ENCODE assay signal across 8 cellular contexts in the genomic region with DNA sequence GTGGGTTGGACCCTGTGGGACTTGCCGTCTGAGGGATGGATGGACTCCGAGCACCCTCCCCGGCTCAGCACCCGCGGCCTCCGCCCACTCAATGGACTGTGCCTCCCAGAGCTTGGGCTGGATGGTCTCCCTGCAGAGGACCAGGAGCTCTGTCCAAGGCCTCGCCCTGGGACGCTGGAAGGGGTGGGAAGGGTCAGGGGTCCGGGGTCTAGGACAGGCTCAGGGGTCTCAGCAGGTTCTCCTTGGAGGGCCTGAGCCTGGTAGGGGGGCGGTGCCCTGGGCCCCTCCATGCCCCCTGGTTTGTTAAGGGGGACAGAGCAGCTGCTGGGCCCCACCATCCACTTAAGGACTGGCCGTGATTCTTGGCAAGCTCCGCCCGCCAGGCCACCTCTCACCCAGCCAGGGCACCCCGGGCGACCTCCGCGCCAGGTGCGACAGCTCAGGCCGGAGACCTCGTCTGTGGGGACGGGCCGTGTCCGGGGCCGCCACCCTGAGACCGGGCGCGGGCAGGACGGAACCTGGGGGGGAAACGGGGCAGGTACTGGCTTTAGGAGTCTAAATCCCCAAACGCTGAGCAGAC. TPM values are rescaled to one million over a fixed set of nuclear protein-coding genes. Genes with fewer than 3 reads are reported as not detected.
DNase-seq lines count a peak whose midpoint lies in the region; ATAC-seq, FAIRE-seq and TF ChIP-seq lines count a peak whose summit lies in the region.

No MANE protein-coding gene starts in this region.

- TF ChIP-seq RAD21 in Ishikawa (IDR thresholded peaks at IDR 0.05; ENCODE audit: low read depth) = no peak

- H3K4me1 Mint-ChIP-seq in astrocyte (ENCODE audit: low read depth, unreplicated experiment) = peaks cover 4% of the 10 kb centered on the region

- H3K9ac ChIP-seq in astrocyte (ENCODE audit: low read length) (peak overlapping the region; percentile 88), keratinocyte (ENCODE audit: control insufficient read depth, extremely low read depth, insufficient read depth, low read length) (peak overlapping the region; percentile 87)

- H3K36me3 ChIP-seq in astrocyte (ENCODE audit: insufficient read depth, low read length) (peaks cover 8% of the 10 kb centered on the region), keratinocyte (ENCODE audit: control insufficient read depth in 2 of 2, extremely low read depth in 1 of 2, insufficient read depth in 2 of 2, low read length in 2 of 2) (peaks cover 0 to 5% of the 10 kb centered on the region in 2 experiments)

- H3K4me2 ChIP-seq in astrocyte (ENCODE audit: low read length) (peak overlapping the region; percentile 98), keratinocyte (ENCODE audit: control insufficient read depth, extremely low read depth, insufficient read depth, low read depth, low read length) (peak overlapping the region; percentile 84)

- H3K4me1 ChIP-seq in astrocyte (ENCODE audit: insufficient read depth, low read length) = peaks cover 17% of the 10 kb centered on the region
- peaks cover 20% of the 10 kb centered on the region for H3K4me1 ChIP-seq in keratinocyte (ENCODE audit: control insufficient read depth, extremely low read depth, insufficient read depth, low read length)

- H3K9me1 ChIP-seq in keratinocyte (ENCODE audit: control insufficient read depth, extremely low read depth, insufficient read depth, low read length) = no peaks in the 10 kb centered on the region

- H3K27me3 Mint-ChIP-seq in astrocyte (ENCODE audit: low read depth, unreplicated experiment) = peaks cover 6% of the 10 kb centered on the region

- FAIRE-seq in astrocyte (lab: Jason Lieb, UNC) (no peak), keratinocyte (lab: Jason Lieb, UNC) (no peak)

- H3K27ac Mint-ChIP-seq in astrocyte (ENCODE audit: unreplicated experiment) = no peak overlapping the region

- peak overlapping the region; percentile 74 for H3K4me3 Mint-ChIP-seq in astrocyte (ENCODE audit: unreplicated experiment)

- dilution Hi-C loops in keratinocyte (cut with MboI; ENCODE audit: extremely low pct_ligation_motif_present, low sequenced_read_pairs) = no loop called here

- H3K9me3 ChIP-seq in astrocyte (ENCODE audit: insufficient read depth, low read depth, low read length) (no peaks in the 10 kb centered on the region), keratinocyte (ENCODE audit: control insufficient read depth, low read depth, low read length) (no peaks in the 10 kb centered on the region)

- H2AFZ ChIP-seq in astrocyte (ENCODE audit: low read depth, low read length) (peak overlapping the region; percentile 63), keratinocyte (ENCODE audit: control insufficient read depth, low read length) (peak overlapping the region; percentile 22)

- H3K36me3 Mint-ChIP-seq in astrocyte (ENCODE audit: low read depth, unreplicated experiment) = peaks cover 7% of the 10 kb centered on the region

- H3K79me2 ChIP-seq in astrocyte (ENCODE audit: insufficient read depth, low read length) (peaks cover 20% of the 10 kb centered on the region), keratinocyte (ENCODE audit: control insufficient read depth, insufficient read depth, low read length) (peaks cover 16% of the 10 kb centered on the region)

- no peak for TF ChIP-seq EP300 in Ishikawa (IDR thresholded peaks at IDR 0.05; ENCODE audit: borderline replicate concordance)

- H3K9me3 Mint-ChIP-seq in astrocyte (ENCODE audit: unreplicated experiment) = no peaks in the 10 kb centered on the region

- H3K27ac ChIP-seq in astrocyte (ENCODE audit: low read depth, low read length) (peak overlapping the region; percentile 73), keratinocyte (ENCODE audit: control insufficient read depth, insufficient read depth, low read length) (peak overlapping the region; percentile 75)

- peak; percentile 32 for DNase-seq in ELR (ENCODE audit: low read depth)
- DNase-seq in astrocyte (ENCODE audit: low read depth) = peak; percentile 12
- DNase-seq in keratinocyte (ENCODE audit: low read depth, low spot score) = no peak
- peak; percentile 21 for DNase-seq in stimulated activated CD4-positive, alpha-beta T cell treated with anti-CD3 and anti-CD28 coated beads, Interleukin-4, amount 100 ng/mL, for 24 hours
- DNase-seq in mucosa of gallbladder (ENCODE audit: low spot score) = no peak
- no peak for DNase-seq in A172 (ENCODE audit: low spot score)

- H3K4me3 ChIP-seq in astrocyte (ENCODE audit: insufficient read depth, low read depth, low read length) (peak overlapping the region; percentile 78), keratinocyte (ENCODE audit: control insufficient read depth in 2 of 3, extremely low read depth in 1 of 3, insufficient read depth in 2 of 3, low read depth in 1 of 3, low read length in 3 of 3) (peak overlapping the region; percentile 75 to 83 (median 81))

- H3K27me3 ChIP-seq in astrocyte (ENCODE audit: insufficient read depth, low read length) = peaks cover 6% of the 10 kb centered on the region
- H3K27me3 ChIP-seq in keratinocyte (ENCODE audit: control insufficient read depth, extremely low read depth, insufficient read depth, low read length) = peaks cover 21% of the 10 kb centered on the region

- ATAC-seq in GM21528 (IDR thresholded peaks at IDR 0.05; ENCODE audit: low FRiP score, unreplicated experiment) = peak; percentile 24

- TF ChIP-seq CTCF in astrocyte (IDR thresholded peaks at IDR 0.05; ENCODE audit: insufficient read depth, low read depth, low read length) (no peak), keratinocyte (optimal IDR thresholded peaks at IDR 0.05 in 1 of 3, IDR thresholded peaks at IDR 0.05 in 1 of 3, conservative IDR thresholded peaks at IDR 0.05 in 1 of 3; ENCODE audit: extremely low read depth in 1 of 3, insufficient read depth in 2 of 3, low read length in 3 of 3) (no peak)

- peaks cover 28% of the 10 kb centered on the region for H4K20me1 ChIP-seq in astrocyte (ENCODE audit: insufficient read depth, low read length)
- no peaks in the 10 kb centered on the region for H4K20me1 ChIP-seq in keratinocyte (ENCODE audit: control insufficient read depth, extremely low read depth, insufficient read depth, low read length)

TF ChIP-seq in Ishikawa, 13 proteins besides CTCF, POLR2A, EP300 and RAD21:
- TF ChIP-seq EGR1 (IDR thresholded peaks at IDR 0.05) (peak; percentile 51), TCF12 (IDR thresholded peaks at IDR 0.05; ENCODE audit: low read depth) (no peak)

RNA-seq across cellular contexts. Expression of gene EXOC3, which starts 29.2 kb away (rescaled TPM):
- 36.7 and 37.9 TPM in 2 replicates for total RNA-seq in astrocyte
- polyA plus RNA-seq in keratinocyte = 13.6 to 14.4 TPM (median 14.2 TPM) in 3 replicates
- 28.9 TPM for polyA plus RNA-seq in keratinocyte (2011; ENCODE audit: low read depth)
- 11.4 and 14.7 TPM in 2 replicates for polyA plus RNA-seq in keratinocyte (2011; cell fraction: cytosol; rRNA removed)
- polyA plus RNA-seq in keratinocyte (2011; cell fraction: nucleus; rRNA removed) = 32.5 and 35.7 TPM in 2 replicates
- 23.7 and 26.2 TPM in 2 replicates for polyA plus RNA-seq in keratinocyte (2012; ENCODE audit: low replicate concordance)
- polyA minus RNA-seq in keratinocyte = 14.0 to 18.2 TPM (median 17.5 TPM) in 3 replicates
- 11.7 TPM for polyA minus RNA-seq in keratinocyte (2011; cell fraction: cytosol; rRNA and poly(A)+ RNA removed)
- polyA minus RNA-seq in keratinocyte (2011; cell fraction: nucleus; rRNA and poly(A)+ RNA removed) = 12.8 and 18.8 TPM in 2 replicates
- total RNA-seq in mucosa of gallbladder = 71.6 TPM
- 33.3 and 34.7 TPM in 2 replicates for total RNA-seq in A172 (2014; rRNA removed; shearing (Covaris generic))

RNA-seq across cellular contexts. Expression of gene SLC9A3, which starts 52.1 kb away (rescaled TPM):
- total RNA-seq in astrocyte (1.0 and 1.1 TPM in 2 replicates), mucosa of gallbladder (537 TPM)
- 0.55 to 0.85 TPM (median 0.75 TPM) in 3 replicates for polyA plus RNA-seq in keratinocyte
- not detected for polyA plus RNA-seq in keratinocyte (2011; ENCODE audit: low read depth)
- 0.52 and 0.65 TPM in 2 replicates for polyA plus RNA-seq in keratinocyte (2011; cell fraction: cytosol; rRNA removed)
- 1.4 and 1.7 TPM in 2 replicates for polyA plus RNA-seq in keratinocyte (2011; cell fraction: nucleus; rRNA removed)
- 0.64 and 1.3 TPM in 2 replicates for polyA plus RNA-seq in keratinocyte (2012; ENCODE audit: low replicate concordance)
- polyA minus RNA-seq in keratinocyte = 0.13 to 0.26 TPM (median 0.16 TPM) in 3 replicates
- 0.38 TPM for polyA minus RNA-seq in keratinocyte (2011; cell fraction: cytosol; rRNA and poly(A)+ RNA removed)
- 0.54 and 0.63 TPM in 2 replicates for polyA minus RNA-seq in keratinocyte (2011; cell fraction: nucleus; rRNA and poly(A)+ RNA removed)
- 4.7 and 5.8 TPM in 2 replicates for total RNA-seq in A172 (2014; rRNA removed; shearing (Covaris generic))

Comparison
In these comparisons a context has a peak if more than half of its experiments do, and no peak if none do; other contexts are left out.
1. DNase-seq: peak in ELR (single experiment), astrocyte (single experiment) and stimulated activated CD4-positive, alpha-beta T cell treated with anti-CD3 and anti-CD28 coated beads, Interleukin-4, amount 100 ng/mL, for 24 hours (single experiment); none in keratinocyte (single experiment), mucosa of gallbladder (single experiment) and A172 (single experiment).
2. RNA of gene SLC9A3, which starts 52.1 kb away (total RNA-seq): 537 TPM in mucosa of gallbladder (single experiment); 4.7 to 5.8 TPM in A172 and 1.0 to 1.1 TPM in astrocyte; every median in the first group is over 10 times any median in the second.